20 cellular contexts compared by ENCODE assay signal in genomic region chr5:24135536-24135935, GRCh38.
"Had no signal": no experiment of that assay in that cellular context is flagged by ENCODE, and none has a peak within 500 bp of the region (broad histone marks: within the 10 kb centered on the region; RNA-seq: fewer than 3 reads in every experiment).

No MANE protein-coding gene starts in this region.

- ATAC-seq: activated CD4-positive, CD25-positive, alpha-beta regulatory T cell treated with anti-CD3 and anti-CD28 coated beads, Interleukin-2, amount 50 U/mL, for 24 hours; activated T-cell treated with anti-CD3 and anti-CD28 coated beads, Interleukin-2, amount 50 U/mL, for 4 hours; Panc1; SK-N-SH treated with all-trans-retinoic acid at 6 μM for 48 hours had no signal

- H3K4me1 ChIP-seq: SJSA1 had no signal

- H3K27ac ChIP-seq: SJSA1 had no signal

- H3K27ac Mint-ChIP-seq: activated naive CD4-positive, alpha-beta T cell treated with anti-CD3 and anti-CD28 coated beads for 36 hours; activated naive CD8-positive, alpha-beta T cell; T-helper 1 cell treated with Interleukin-12 subunit alpha and Interleukin-12 subunit beta and Interleukin-4 antibody, amounts not matched to agents 30 μg/mL and 1 μg/mL, for 36 hours had no signal

- H3K9me3 ChIP-seq: SJSA1 had no signal

- H3K27me3 ChIP-seq: SJSA1 had no signal

- H3K36me3 ChIP-seq: SJSA1 had no signal

- H3K4me3 Mint-ChIP-seq: activated naive CD4-positive, alpha-beta T cell treated with anti-CD3 and anti-CD28 coated beads for 36 hours; activated naive CD8-positive, alpha-beta T cell; activated T-cell treated with anti-CD3 and anti-CD28 coated beads, Interleukin-2, amount 50 U/mL, for 4 hours; T-helper 1 cell treated with Interleukin-12 subunit alpha and Interleukin-12 subunit beta and Interleukin-4 antibody, amounts not matched to agents 30 μg/mL and 1 μg/mL, for 36 hours had no signal

- DNase-seq: activated CD4-positive, alpha-beta T cell treated with anti-CD3 and anti-CD28 coated beads for 48 hours; activated CD4-positive, alpha-beta T cell treated with anti-CD3 and anti-CD28 coated beads, Interleukin-2, amount 50 U/mL, for 48 hours; activated gamma-delta T cell; activated naive CD4-positive, alpha-beta T cell treated with anti-CD3 and anti-CD28 coated beads for 36 hours; activated T-cell treated with anti-CD3 and anti-CD28 coated beads, Interleukin-2, amount 50 U/mL, for 4 hours; amygdala; central memory CD4-positive, alpha-beta T cell; Kasumi-1; KBM-7; NCI-H1436 treated with DMSO at 0.1 percent for 48 hours; NCI-H446 treated with DMSO at 0.1 percent for 48 hours; NCI-H524 treated with DMSO at 0.1 percent for 48 hours; RPMI8226; SHP77 had no signal

- H3K36me3 Mint-ChIP-seq: activated naive CD8-positive, alpha-beta T cell had no signal

- H3K4me3 ChIP-seq: SJSA1 had no signal

- H3K27me3 Mint-ChIP-seq: activated naive CD8-positive, alpha-beta T cell had no signal
